22 cellular contexts compared by ENCODE assay signal in the genomic region with DNA sequence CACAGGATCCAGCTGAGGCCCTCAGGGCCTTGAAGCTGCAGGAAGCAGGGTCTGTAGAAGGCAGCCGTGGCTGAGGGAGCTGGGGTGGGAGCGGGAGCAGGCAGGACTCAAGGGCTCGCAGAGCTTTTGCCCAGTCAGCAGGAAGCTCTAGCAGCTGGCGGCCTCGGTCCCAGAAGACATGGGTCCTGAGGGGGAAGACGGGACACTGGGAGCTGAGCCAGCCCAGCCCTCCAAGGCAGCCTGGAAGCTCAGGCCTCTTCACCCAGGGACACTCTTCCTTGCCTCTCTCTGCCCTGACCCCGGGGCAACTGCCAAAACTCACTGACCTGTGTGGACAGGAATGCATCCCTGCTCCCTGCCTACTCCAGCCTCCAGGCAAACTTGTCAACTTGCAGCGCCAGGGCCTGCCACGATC. TPM values are rescaled to one million over a fixed set of nuclear protein-coding genes. Genes with fewer than 3 reads are reported as not detected.
DNase-seq lines count a peak whose midpoint lies in the region; ATAC-seq, FAIRE-seq and TF ChIP-seq lines count a peak whose summit lies in the region.
"Had no signal": no experiment of that assay in that cellular context is flagged by ENCODE, and none has a peak within 500 bp of the region (broad histone marks: within the 10 kb centered on the region; RNA-seq: fewer than 3 reads in every experiment).

No MANE protein-coding gene starts in this region.

- TF ChIP-seq EP300 in HepG2 (IDR thresholded peaks at IDR 0.05; ENCODE audit: low read depth in 2 of 2, low read length in 2 of 2): no peak
- TF ChIP-seq EP300 in HepG2 (CRISPR knock-in tag; IDR thresholded peaks at IDR 0.05; ENCODE audit: borderline replicate concordance): no peak

- peak; percentile 39 for DNase-seq in BE2C
- peak; percentile 41 for DNase-seq in HTR-8/SVneo (ENCODE audit: insufficient read length, low spot score)
- peak; percentile 52 to 72 for DNase-seq in breast epithelium (ENCODE audit: low spot score in 2 of 2)
- DNase-seq in HepG2 (ENCODE audit: low spot score): no peak
- DNase-seq in dermis blood vessel endothelial cell: no peak
- DNase-seq in activated T-cell treated with anti-CD3 and anti-CD28 coated beads, Interleukin-2, amount 50 U/mL, for 48 hours: no peak
- no peak for DNase-seq in activated T-cell treated with anti-CD3 and anti-CD28 coated beads, Interleukin-2, amount 50 U/mL, for 72 hours
- DNase-seq: activated CD4-positive, alpha-beta T cell treated with anti-CD3 and anti-CD28 coated beads for 48 hours; DND-41; effector CD8-positive, alpha-beta T cell; KBM-7; NCI-H1436 treated with DMSO at 0.1 percent for 48 hours; NCI-H510A; PC-3; stimulated activated CD4-positive, alpha-beta T cell treated with anti-CD3 and anti-CD28 coated beads, Interleukin-2, amount 100 ng/mL, for 24 hours; T-helper 17 cell; upper lobe of left lung had no signal

- no peak overlapping the region for H3K27ac Mint-ChIP-seq in activated T-cell treated with anti-CD3 and anti-CD28 coated beads, Interleukin-2, amount 50 U/mL, for 72 hours
- H3K27ac Mint-ChIP-seq: activated T-helper 1 cell treated with anti-CD3 and anti-CD28 coated beads, Interleukin-12 subunit alpha, Interleukin-12 subunit beta, Interleukin-2, Interleukin-4 antibody, amounts not matched to agents 30 ng/mL and 10 ng/mL and 1 ng/mL, durations not matched to agents 14 hours and 24 hours and 36 hours; T-helper 17 cell had no signal

- no peaks in the 10 kb centered on the region for H3K79me2 ChIP-seq in HepG2 (ENCODE audit: insufficient read depth, low read length)

- H3K36me3 ChIP-seq in BE2C (no peaks in the 10 kb centered on the region), breast epithelium (no peaks in the 10 kb centered on the region), HepG2 (replicated peaks in 1 of 2; ENCODE audit: control insufficient read depth in 1 of 2, insufficient read depth in 2 of 2, low read length in 2 of 2) (no peaks in the 10 kb centered on the region)
- H3K36me3 ChIP-seq: upper lobe of left lung had no signal

- no TSS peak for BruUV-seq in HepG2 (replicated peaks; lab: Mats Ljungman, UMichigan)

- no peak overlapping the region for H3K4me2 ChIP-seq in HepG2 (ENCODE audit: low read depth, low read length)

- POLR2A ChIA-PET in HepG2 (lab: Yijun Ruan, JAX): no interaction called here

- H3K9ac ChIP-seq in HepG2 (ENCODE audit: insufficient read depth, low read depth, low read length): no peak overlapping the region

- no peak overlapping the region for H3K4me3 ChIP-seq in BE2C (ENCODE audit: low read depth, low read length)
- H3K4me3 ChIP-seq in breast epithelium: no peak overlapping the region
- H3K4me3 ChIP-seq in HepG2 (replicated peaks in 1 of 3; ENCODE audit: insufficient read depth in 1 of 3, low read depth in 2 of 3, low read length in 3 of 3): no peak overlapping the region
- H3K4me3 ChIP-seq: upper lobe of left lung had no signal

- H3K27me3 Mint-ChIP-seq in activated T-cell treated with anti-CD3 and anti-CD28 coated beads, Interleukin-2, amount 50 U/mL, for 72 hours (ENCODE audit: low read depth): peaks cover 19% of the 10 kb centered on the region

- in situ Hi-C loops in HepG2 (cut with HindIII; ENCODE audit: extremely low pct_ligation_motif_present, low pct_unique_long_range_greater_than_20kb): no loop called here

- no peak for TF ChIP-seq POLR2A in breast epithelium (IDR thresholded peaks at IDR 0.05)
- TF ChIP-seq POLR2A in HepG2 (IDR thresholded peaks at IDR 0.05; ENCODE audit: insufficient read depth in 1 of 2, low read depth in 2 of 2, low read length in 2 of 2): no peak

- H3K4me1 ChIP-seq in BE2C: peaks cover 18% of the 10 kb centered on the region; the same call in 1 of the 2 replicates
- H3K4me1 ChIP-seq in breast epithelium: peaks cover 4% of the 10 kb centered on the region in 2 donors
- peaks cover 8% of the 10 kb centered on the region; the same call in 1 of the 2 replicates for H3K4me1 ChIP-seq in HepG2 (ENCODE audit: insufficient read depth, low read length)

- H4K20me1 ChIP-seq in HepG2 (ENCODE audit: insufficient read depth, low read length): no peaks in the 10 kb centered on the region

- H2AFZ ChIP-seq in HepG2 (ENCODE audit: low read length): no peak overlapping the region

- WGBS in HepG2 (ENCODE audit: low lambda C conversion rate): 40% methylated on average over 7 of the region's 9 CpGs

- TF ChIP-seq RAD21 in HepG2 (CRISPR knock-in tag; IDR thresholded peaks at IDR 0.05): no peak

- TF ChIP-seq CTCF in BE2C (IDR thresholded peaks at IDR 0.05; ENCODE audit: low read depth, low read length): no peak
- no peak for TF ChIP-seq CTCF in breast epithelium (IDR thresholded peaks at IDR 0.05)
- TF ChIP-seq CTCF in HepG2 (CRISPR knock-in tag; IDR thresholded peaks at IDR 0.05): no peak

- no peaks in the 10 kb centered on the region for H3K9me3 ChIP-seq in BE2C
- no peaks in the 10 kb centered on the region for H3K9me3 ChIP-seq in breast epithelium
- no peaks in the 10 kb centered on the region for H3K9me3 ChIP-seq in HepG2 (ENCODE audit: low read length)
- H3K9me3 ChIP-seq: upper lobe of left lung had no signal

- CTCF ChIA-PET in HepG2 (lab: Yijun Ruan, JAX; ENCODE audit: low intra/inter-chr PET ratio, low total read pairs): no interaction called here

- FAIRE-seq in HTR-8/SVneo (lab: Jason Lieb, UNC) (no peak), HepG2 (lab: Jason Lieb, UNC) (no peak)
- FAIRE-seq: astrocyte, GM12892, keratinocyte had no signal

- H3K9me3 Mint-ChIP-seq in activated T-cell treated with anti-CD3 and anti-CD28 coated beads, Interleukin-2, amount 50 U/mL, for 72 hours: no peaks in the 10 kb centered on the region
- H3K9me3 Mint-ChIP-seq: activated T-helper 1 cell treated with anti-CD3 and anti-CD28 coated beads, Interleukin-12 subunit alpha, Interleukin-12 subunit beta, Interleukin-2, Interleukin-4 antibody, amounts not matched to agents 30 ng/mL and 10 ng/mL and 1 ng/mL, durations not matched to agents 14 hours and 24 hours and 36 hours had no signal

- H3K27me3 ChIP-seq in BE2C (no peaks in the 10 kb centered on the region), breast epithelium (no peaks in the 10 kb centered on the region), HepG2 (ENCODE audit: control insufficient read depth in 1 of 2, insufficient read depth in 2 of 2, low read length in 2 of 2) (peaks cover 12 to 66% of the 10 kb centered on the region in 2 experiments)

- no peaks in the 10 kb centered on the region for H3K36me3 Mint-ChIP-seq in activated T-cell treated with anti-CD3 and anti-CD28 coated beads, Interleukin-2, amount 50 U/mL, for 72 hours (ENCODE audit: insufficient read depth in 2 of 2)

- H3K27ac ChIP-seq in breast epithelium: peak overlapping the region in 1 of 2 donors; percentile 43
- H3K27ac ChIP-seq in HepG2 (ENCODE audit: extremely low read length, insufficient read depth, low read length): no peak overlapping the region
- H3K27ac ChIP-seq: upper lobe of left lung had no signal

- no peak overlapping the region for H3K4me3 Mint-ChIP-seq in activated T-cell treated with anti-CD3 and anti-CD28 coated beads, Interleukin-2, amount 50 U/mL, for 72 hours
- H3K4me3 Mint-ChIP-seq: activated T-helper 1 cell treated with anti-CD3 and anti-CD28 coated beads, Interleukin-12 subunit alpha, Interleukin-12 subunit beta, Interleukin-2, Interleukin-4 antibody, amounts not matched to agents 30 ng/mL and 10 ng/mL and 1 ng/mL, durations not matched to agents 14 hours and 24 hours and 36 hours; T-helper 17 cell had no signal

- ATAC-seq in HepG2: no peak
- no peak for ATAC-seq in activated T-cell treated with anti-CD3 and anti-CD28 coated beads, Interleukin-2, amount 50 U/mL, for 72 hours (replicated peaks in 1 of 2)
- ATAC-seq in GM19397 (IDR thresholded peaks at IDR 0.05; ENCODE audit: unreplicated experiment): no peak
- ATAC-seq: PC-3, T-helper 17 cell had no signal

- intact Hi-C loops in breast epithelium (cut with DNase I; ENCODE audit: low total_unique reads): no loop called here
- intact Hi-C loops in HepG2 (cut with micrococcal nuclease; ENCODE audit: unreplicated experiment): no loop called here

- peaks cover 23% of the 10 kb centered on the region for H3K4me1 Mint-ChIP-seq in activated T-cell treated with anti-CD3 and anti-CD28 coated beads, Interleukin-2, amount 50 U/mL, for 72 hours (ENCODE audit: low read depth)

RNA-seq across cellular contexts. Expression of gene ADGRB2, which starts 8.9 kb away (rescaled TPM):
- polyA plus RNA-seq in BE2C (2012; ENCODE audit: insufficient read depth, insufficient read length, low read depth): 104 TPM
- total RNA-seq in breast epithelium (1 to 10 TPM; 1.3 to 4.9 (median 2.9) TPM), HepG2 (2016; rRNA removed; fragmentation: Illumina TruSeq; extraction: Trizol) (0.09 TPM in 1 of 2 replicates, not detected in the other), dermis blood vessel endothelial cell (0.17 and 0.28 TPM in 2 replicates)
- not detected in 2 replicates for total RNA-seq in HepG2 (2016; cell fraction: cytosol; rRNA removed; fragmentation: Illumina TruSeq; extraction: Trizol; ENCODE audit: low read depth)
- 0.04 TPM in 1 of 2 replicates, not detected in the other for total RNA-seq in HepG2 (2016; cell fraction: insoluble cytoplasmic fraction; rRNA removed; fragmentation: Illumina TruSeq; extraction: Trizol)
- not detected in 2 replicates for total RNA-seq in HepG2 (2016; cell fraction: membrane; rRNA removed; fragmentation: Illumina TruSeq; extraction: Trizol)
- total RNA-seq in HepG2 (2016; cell fraction: nucleus; rRNA removed; fragmentation: Illumina TruSeq; extraction: Trizol): 0.09 TPM in 1 of 2 replicates, not detected in the other
- 0.03 TPM in 1 of 2 replicates, not detected in the other for polyA plus RNA-seq in HepG2 (2011; rRNA removed)
- 0.04 TPM in 1 of 2 replicates, not detected in the other for polyA plus RNA-seq in HepG2 (2011; cell fraction: cytosol; rRNA removed)
- polyA plus RNA-seq in HepG2 (2011; cell fraction: nucleus; rRNA removed): 0.14 and 0.31 TPM in 2 replicates
- polyA plus RNA-seq in HepG2 (2012): 0.07 TPM in 1 of 2 replicates, not detected in the other
- not detected in 2 replicates for polyA plus RNA-seq in HepG2 (2016; cell fraction: cytosol; fragmentation: Illumina TruSeq; extraction: Trizol; ENCODE audit: low read depth)
- polyA plus RNA-seq in HepG2 (2016; cell fraction: insoluble cytoplasmic fraction; fragmentation: Illumina TruSeq; extraction: Trizol; ENCODE audit: low read depth): not detected in 2 replicates
- polyA plus RNA-seq in HepG2 (2016; cell fraction: membrane; fragmentation: Illumina TruSeq; extraction: Trizol; ENCODE audit: low read depth): not detected in 2 replicates
- 0.29 TPM in 1 of 2 replicates, not detected in the other for polyA plus RNA-seq in HepG2 (2016; cell fraction: nucleus; fragmentation: Illumina TruSeq; extraction: Trizol; ENCODE audit: insufficient read depth, low read depth)
- 2.1 TPM in 1 of 2 replicates, not detected in the other for polyA minus RNA-seq in HepG2 (2011; rRNA and poly(A)+ RNA removed; ENCODE audit: low replicate concordance)
- not detected in 2 replicates for polyA minus RNA-seq in HepG2 (2011; cell fraction: cytosol; rRNA and poly(A)+ RNA removed)
- polyA minus RNA-seq in HepG2 (2011; cell fraction: nucleus; rRNA and poly(A)+ RNA removed): not detected in 2 replicates
- total RNA-seq in activated T-cell treated with anti-CD3 and anti-CD28 coated beads, Interleukin-2, amount 50 U/mL, for 72 hours: 1 to 10 TPM; 1.0 to 2.3 TPM

RNA-seq across cellular contexts. Expression of gene COL16A1, which starts 51.4 kb away (rescaled TPM):
- polyA plus RNA-seq in BE2C (2012; ENCODE audit: insufficient read depth, insufficient read length, low read depth): 3.4 TPM
- total RNA-seq in breast epithelium (10 to 100 TPM; 55.2 to 79.5 (median 58.7) TPM), HepG2 (2016; rRNA removed; fragmentation: Illumina TruSeq; extraction: Trizol) (2.0 and 12.2 TPM in 2 replicates), dermis blood vessel endothelial cell (0.51 and 0.65 TPM in 2 replicates)
- total RNA-seq in HepG2 (2016; cell fraction: cytosol; rRNA removed; fragmentation: Illumina TruSeq; extraction: Trizol; ENCODE audit: low read depth): 0.61 and 0.62 TPM in 2 replicates
- 2.0 and 13.0 TPM in 2 replicates for total RNA-seq in HepG2 (2016; cell fraction: insoluble cytoplasmic fraction; rRNA removed; fragmentation: Illumina TruSeq; extraction: Trizol)
- 0.76 and 1.1 TPM in 2 replicates for total RNA-seq in HepG2 (2016; cell fraction: membrane; rRNA removed; fragmentation: Illumina TruSeq; extraction: Trizol)
- total RNA-seq in HepG2 (2016; cell fraction: nucleus; rRNA removed; fragmentation: Illumina TruSeq; extraction: Trizol): 18.2 and 22.6 TPM in 2 replicates
- 4.3 and 5.1 TPM in 2 replicates for polyA plus RNA-seq in HepG2 (2011; rRNA removed)
- polyA plus RNA-seq in HepG2 (2011; cell fraction: cytosol; rRNA removed): 0.54 and 0.85 TPM in 2 replicates
- polyA plus RNA-seq in HepG2 (2011; cell fraction: nucleus; rRNA removed): 61.1 and 62.0 TPM in 2 replicates
- 4.7 and 5.1 TPM in 2 replicates for polyA plus RNA-seq in HepG2 (2012)
- 0.29 and 0.41 TPM in 2 replicates for polyA plus RNA-seq in HepG2 (2016; cell fraction: cytosol; fragmentation: Illumina TruSeq; extraction: Trizol; ENCODE audit: low read depth)
- polyA plus RNA-seq in HepG2 (2016; cell fraction: insoluble cytoplasmic fraction; fragmentation: Illumina TruSeq; extraction: Trizol; ENCODE audit: low read depth): 1.5 and 2.3 TPM in 2 replicates
- 0.43 and 0.78 TPM in 2 replicates for polyA plus RNA-seq in HepG2 (2016; cell fraction: membrane; fragmentation: Illumina TruSeq; extraction: Trizol; ENCODE audit: low read depth)
- polyA plus RNA-seq in HepG2 (2016; cell fraction: nucleus; fragmentation: Illumina TruSeq; extraction: Trizol; ENCODE audit: insufficient read depth, low read depth): 57.7 and 64.7 TPM in 2 replicates
- polyA minus RNA-seq in HepG2 (2011; rRNA and poly(A)+ RNA removed; ENCODE audit: low replicate concordance): 1.4 and 4.1 TPM in 2 replicates
- polyA minus RNA-seq in HepG2 (2011; cell fraction: cytosol; rRNA and poly(A)+ RNA removed): 0.69 and 1.6 TPM in 2 replicates
- polyA minus RNA-seq in HepG2 (2011; cell fraction: nucleus; rRNA and poly(A)+ RNA removed): 6.8 and 10.1 TPM in 2 replicates
- total RNA-seq in activated T-cell treated with anti-CD3 and anti-CD28 coated beads, Interleukin-2, amount 50 U/mL, for 72 hours: under 1 TPM; 0.49 to 0.82 TPM
- total RNA-seq: activated T-helper 1 cell treated with anti-CD3 and anti-CD28 coated beads, Interleukin-12 subunit alpha, Interleukin-12 subunit beta, Interleukin-2, Interleukin-4 antibody, amounts not matched to agents 30 ng/mL and 10 ng/mL and 1 ng/mL, durations not matched to agents 14 hours and 24 hours and 36 hours; T-helper 17 cell had no signal

Comparison
In these comparisons a context has a peak if more than half of its experiments do, and no peak if none do; other contexts are left out.
1. DNase-seq: peak in BE2C (single experiment), HTR-8/SVneo (single experiment) and breast epithelium (2 of 2); none in HepG2 (single experiment), dermis blood vessel endothelial cell (single experiment), activated T-cell treated with anti-CD3 and anti-CD28 coated beads, Interleukin-2, amount 50 U/mL, for 48 hours (0 of 2) and activated T-cell treated with anti-CD3 and anti-CD28 coated beads, Interleukin-2, amount 50 U/mL, for 72 hours (0 of 2).